8 cellular contexts compared by ENCODE assay signal in genomic region chr12:102484017-102484731, GRCh38. TPM values are rescaled to one million over a fixed set of nuclear protein-coding genes. Genes with fewer than 3 reads are reported as not detected.
DNase-seq lines count a peak whose midpoint lies in the region; ATAC-seq, FAIRE-seq and TF ChIP-seq lines count a peak whose summit lies in the region.

No MANE protein-coding gene starts in this region.

- peaks cover 4% of the 10 kb centered on the region for H3K36me3 Mint-ChIP-seq in activated naive CD8-positive, alpha-beta T cell treated with anti-CD3 and anti-CD28 coated beads for 36 hours

- ATAC-seq in GM21381 (IDR thresholded peaks at IDR 0.05; ENCODE audit: unreplicated experiment): peak; percentile 51

- peaks cover 3% of the 10 kb centered on the region for H3K9me3 Mint-ChIP-seq in activated naive CD8-positive, alpha-beta T cell treated with anti-CD3 and anti-CD28 coated beads for 36 hours

- no peaks in the 10 kb centered on the region for H3K36me3 ChIP-seq in right atrium auricular region
- no peaks in the 10 kb centered on the region for H3K36me3 ChIP-seq in sigmoid colon

- H3K4me3 ChIP-seq in right atrium auricular region: peak overlapping the region in 1 of 2 donors; percentile 12
- peak overlapping the region in 1 of 4 donors; percentile 18 for H3K4me3 ChIP-seq in sigmoid colon

- peak overlapping the region; percentile 62 for H3K4me3 Mint-ChIP-seq in activated naive CD8-positive, alpha-beta T cell treated with anti-CD3 and anti-CD28 coated beads for 36 hours

- peak overlapping the region; percentile 97 for H3K27ac Mint-ChIP-seq in activated naive CD8-positive, alpha-beta T cell treated with anti-CD3 and anti-CD28 coated beads for 36 hours

- H3K27me3 Mint-ChIP-seq in activated naive CD8-positive, alpha-beta T cell treated with anti-CD3 and anti-CD28 coated beads for 36 hours: no peaks in the 10 kb centered on the region

- intact Hi-C loops in sigmoid colon (cut with DNase I): loop anchor here (2.0 to 10.0 kb wide), 2 partner anchors 419 to 545 kb away; partner anchors contain the start of gene WASHC3

- H3K27ac ChIP-seq in right atrium auricular region (peak overlapping the region; percentile 36 to 54), sigmoid colon (peak overlapping the region in 3 of 4 donors; percentile 31 to 47 (median 41))

- no peaks in the 10 kb centered on the region for H3K9me3 ChIP-seq in right atrium auricular region
- no peaks in the 10 kb centered on the region for H3K9me3 ChIP-seq in sigmoid colon

- TF ChIP-seq CTCF in right atrium auricular region (IDR thresholded peaks at IDR 0.05): peak; percentile 82 to 95
- peak; percentile 43 to 91 (median 56) for TF ChIP-seq CTCF in sigmoid colon (IDR thresholded peaks at IDR 0.05)

- H3K4me1 Mint-ChIP-seq in activated naive CD8-positive, alpha-beta T cell treated with anti-CD3 and anti-CD28 coated beads for 36 hours: peaks cover 37% of the 10 kb centered on the region

- WGBS in sigmoid colon, 2 donors: 19 to 25% methylated on average over 14 of the region's 14 CpGs

- in situ Hi-C loops in SK-MEL-5 (cut with HindIII; ENCODE audit: low pct_unique_long_range_greater_than_20kb, low sequenced_read_pairs): no loop called here

- DNase-seq in EL (peak; percentile 59), HT-29 (ENCODE audit: low spot score) (peak; percentile 63), SK-MEL-5 (ENCODE audit: low read depth, low spot score) (peak; percentile 68), right atrium auricular region (ENCODE audit: low spot score) (peak; percentile 84), sigmoid colon (peak; percentile 76), RCC 7860 (ENCODE audit: low spot score) (no peak)
- DNase-seq in activated naive CD8-positive, alpha-beta T cell treated with anti-CD3 and anti-CD28 coated beads for 36 hours: peak; percentile 74

- no peak for TF ChIP-seq EP300 in sigmoid colon (IDR thresholded peaks at IDR 0.05)

- TF ChIP-seq POLR2A in sigmoid colon (IDR thresholded peaks at IDR 0.05): no peak

- H3K4me1 ChIP-seq in right atrium auricular region (peaks cover 0 to 26% of the 10 kb centered on the region in 2 donors), sigmoid colon (peaks cover 0 to 28% (median 16%) of the 10 kb centered on the region in 4 donors)

- H3K27me3 ChIP-seq in right atrium auricular region (no peaks in the 10 kb centered on the region), sigmoid colon (no peaks in the 10 kb centered on the region)

- FAIRE-seq in RCC 7860 (lab: Jason Lieb, UNC): no peak

RNA-seq across cellular contexts. Expression of gene IGF1, which starts 3.8 kb away (rescaled TPM):
- total RNA-seq in HT-29 (2014; rRNA removed; shearing (Covaris generic)): not detected in 2 replicates
- 6.0 and 7.5 TPM in 2 replicates for total RNA-seq in SK-MEL-5 (2014; rRNA removed; shearing (Covaris generic))
- polyA plus RNA-seq in SK-MEL-5 (2015; cell fraction: cytosol; rRNA removed): 5.3 and 9.8 TPM in 2 replicates
- 1.7 and 3.3 TPM in 2 replicates for polyA plus RNA-seq in SK-MEL-5 (2015; cell fraction: nucleus; rRNA removed)
- 1 to 10 TPM; 2.1 to 2.3 TPM for total RNA-seq in activated naive CD8-positive, alpha-beta T cell treated with anti-CD3 and anti-CD28 coated beads for 36 hours
- total RNA-seq in right atrium auricular region (10 to 100 TPM; 11.4 to 26.1 TPM), sigmoid colon (10 to 100 TPM; 15.6 to 27.1 (median 19.2) TPM)
- 10 to 100 TPM in 1 of 3 donors, 1 to 10 TPM in 2; 7.4 to 12.0 (median 7.7) TPM for polyA plus RNA-seq in sigmoid colon
